Comparison of ENCODE assay signal across 8 cellular contexts in the genomic region with DNA sequence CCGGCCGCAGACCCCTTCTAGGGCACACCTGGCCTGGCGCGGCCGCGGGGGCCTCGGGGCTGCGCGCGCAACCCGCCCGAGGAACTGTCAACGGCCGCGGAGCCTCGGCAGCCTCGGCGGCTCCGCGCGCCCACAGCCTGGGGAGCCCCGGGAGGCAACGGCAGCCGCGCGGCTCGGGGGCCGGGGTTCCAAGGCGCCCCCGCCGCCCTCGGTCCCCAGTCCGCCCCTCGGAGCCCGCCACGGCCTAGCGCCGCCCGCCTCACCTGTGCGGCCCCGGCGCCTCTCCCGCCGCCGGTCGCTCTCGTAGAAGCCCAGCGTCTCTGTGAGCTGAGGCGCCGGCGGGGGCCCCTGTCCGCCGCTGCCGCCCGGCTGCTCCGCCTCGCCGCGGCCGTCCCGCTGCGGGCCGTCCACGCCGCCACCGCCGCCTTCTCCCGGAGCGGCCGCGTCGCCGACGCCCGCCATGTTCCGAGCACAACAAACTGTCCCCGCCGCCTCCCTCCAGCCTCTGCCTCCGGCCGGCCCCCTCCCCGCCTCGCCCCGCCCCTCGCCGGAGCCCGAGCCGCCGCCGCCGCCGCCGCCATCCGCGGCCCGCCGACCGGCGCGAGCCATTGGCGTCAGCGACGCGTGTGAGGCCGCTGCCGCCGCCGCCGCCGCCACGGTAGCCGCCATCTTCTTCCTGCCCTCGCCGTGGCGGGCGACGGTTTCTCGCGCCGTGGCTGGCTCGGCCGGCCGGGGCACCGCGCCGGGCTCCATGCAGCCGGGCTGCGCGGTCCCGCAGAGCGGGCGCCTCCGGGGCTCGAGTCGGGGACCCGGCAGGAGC. TPM values are rescaled to one million over a fixed set of nuclear protein-coding genes. Genes with fewer than 3 reads are reported as not detected.
DNase-seq lines count a peak whose midpoint lies in the region; ATAC-seq and TF ChIP-seq lines count a peak whose summit lies in the region.

A gene with protein sequence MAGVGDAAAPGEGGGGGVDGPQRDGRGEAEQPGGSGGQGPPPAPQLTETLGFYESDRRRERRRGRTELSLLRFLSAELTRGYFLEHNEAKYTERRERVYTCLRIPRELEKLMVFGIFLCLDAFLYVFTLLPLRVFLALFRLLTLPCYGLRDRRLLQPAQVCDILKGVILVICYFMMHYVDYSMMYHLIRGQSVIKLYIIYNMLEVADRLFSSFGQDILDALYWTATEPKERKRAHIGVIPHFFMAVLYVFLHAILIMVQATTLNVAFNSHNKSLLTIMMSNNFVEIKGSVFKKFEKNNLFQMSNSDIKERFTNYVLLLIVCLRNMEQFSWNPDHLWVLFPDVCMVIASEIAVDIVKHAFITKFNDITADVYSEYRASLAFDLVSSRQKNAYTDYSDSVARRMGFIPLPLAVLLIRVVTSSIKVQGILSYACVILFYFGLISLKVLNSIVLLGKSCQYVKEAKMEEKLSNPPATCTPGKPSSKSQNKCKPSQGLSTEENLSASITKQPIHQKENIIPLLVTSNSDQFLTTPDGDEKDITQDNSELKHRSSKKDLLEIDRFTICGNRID (minus strand): TSS at position 476 of the 820 bp plus-strand sequence. CDS start 14 bp downstream, at position 462.

- CTCF ChIA-PET in activated CD8-positive, alpha-beta T cell treated with anti-CD3 and anti-CD28 coated beads, Interleukin-2, amount 10 ng/mL, durations not matched to agents 7 days and 5 days (lab: Charles Lee): interaction anchor here (2.9 kb wide), 1 partner anchor 21 kb away, joined by 10 read pairs; no protein-coding TSS in a partner anchor

- H3K9me3 Mint-ChIP-seq in activated CD8-positive, alpha-beta T cell treated with anti-CD3 and anti-CD28 coated beads, Interleukin-2, amount 10 ng/mL, durations not matched to agents 7 days and 5 days (ENCODE audit: insufficient read depth): no peaks in the 10 kb centered on the region

- TF ChIP-seq CTCF in 22Rv1 (IDR thresholded peaks at IDR 0.05): no peak
- no peak for TF ChIP-seq CTCF in lower lobe of right lung (IDR thresholded peaks at IDR 0.05)

- no peaks in the 10 kb centered on the region for H3K27me3 Mint-ChIP-seq in activated CD8-positive, alpha-beta T cell treated with anti-CD3 and anti-CD28 coated beads, Interleukin-2, amount 10 ng/mL, durations not matched to agents 7 days and 5 days (ENCODE audit: low read depth)

- POLR2A ChIA-PET in activated CD8-positive, alpha-beta T cell treated with anti-CD3 and anti-CD28 coated beads, Interleukin-2, amount 10 ng/mL, durations not matched to agents 7 days and 5 days (lab: Charles Lee): interaction anchor here (0.6 to 1.7 kb wide), 4 partner anchors 9 to 155 kb away, joined by 3 to 6 read pairs (median 5); no protein-coding TSS in a partner anchor

- H3K27ac ChIP-seq in 22Rv1 (peak within 1 kb of the TSS; percentile 92), lower lobe of right lung (peak within 1 kb of the TSS; percentile 94)

- H3K27me3 ChIP-seq in lower lobe of right lung (ENCODE audit: low read depth): no peaks in the 10 kb centered on the region

- peak within 1 kb of the TSS; percentile 69 for H3K4me3 ChIP-seq in lower lobe of right lung

- intact Hi-C loops in lower lobe of right lung (cut with DNase I): no loop called here

- peaks cover 20% of the 10 kb centered on the region for H3K36me3 Mint-ChIP-seq in activated CD8-positive, alpha-beta T cell treated with anti-CD3 and anti-CD28 coated beads, Interleukin-2, amount 10 ng/mL, durations not matched to agents 7 days and 5 days (ENCODE audit: low read depth)

- H3K9me3 ChIP-seq in lower lobe of right lung: no peaks in the 10 kb centered on the region

- no peaks in the 10 kb centered on the region for H3K36me3 ChIP-seq in lower lobe of right lung

- peaks cover 48% of the 10 kb centered on the region for H3K4me1 Mint-ChIP-seq in activated CD8-positive, alpha-beta T cell treated with anti-CD3 and anti-CD28 coated beads, Interleukin-2, amount 10 ng/mL, durations not matched to agents 7 days and 5 days (ENCODE audit: low read depth)

- peaks cover 42% of the 10 kb centered on the region for H3K4me1 ChIP-seq in lower lobe of right lung

- peak within 1 kb of the TSS; percentile 95 for H3K27ac Mint-ChIP-seq in activated CD8-positive, alpha-beta T cell treated with anti-CD3 and anti-CD28 coated beads, Interleukin-2, amount 10 ng/mL, durations not matched to agents 7 days and 5 days

- H3K4me3 Mint-ChIP-seq in activated CD8-positive, alpha-beta T cell treated with anti-CD3 and anti-CD28 coated beads, Interleukin-2, amount 10 ng/mL, durations not matched to agents 7 days and 5 days: peak within 1 kb of the TSS; percentile 92

- ATAC-seq in GM18511 (IDR thresholded peaks at IDR 0.05; ENCODE audit: unreplicated experiment): peak; percentile 71
- peak; percentile 74 for ATAC-seq in HG02970 (IDR thresholded peaks at IDR 0.05; ENCODE audit: low FRiP score, unreplicated experiment)
- peak; percentile 77 for ATAC-seq in activated CD8-positive, alpha-beta T cell treated with anti-CD3 and anti-CD28 coated beads, Interleukin-2, amount 10 ng/mL, durations not matched to agents 7 days and 5 days
- peak; percentile 74 to 88 for ATAC-seq in lower lobe of right lung

- peak; percentile 54 for DNase-seq in NCI-H2227 treated with DMSO at 0.1 percent for 48 hours (lab: John Stamatoyannopoulos, UW)
- DNase-seq in activated CD8-positive, alpha-beta T cell treated with anti-CD3 and anti-CD28 coated beads, Interleukin-2, amount 10 ng/mL, durations not matched to agents 7 days and 5 days: peak; percentile 77
- peak; percentile 87 for DNase-seq in ecto neural progenitor cell (ENCODE audit: low spot score)
- peak; percentile 88 for DNase-seq in lower lobe of right lung
- peak; percentile 47 to 74 (median 59) for DNase-seq in stimulated activated CD4-positive, alpha-beta T cell treated with anti-CD3 and anti-CD28 coated beads, TNF-alpha, amount 100 ng/mL, for 4 hours (ENCODE audit: low read depth in 3 of 3)

RNA-seq across cellular contexts. Expression of the gene that starts here (rescaled TPM):
- total RNA-seq in activated CD8-positive, alpha-beta T cell treated with anti-CD3 and anti-CD28 coated beads, Interleukin-2, amount 10 ng/mL, durations not matched to agents 7 days and 5 days: 10 to 100 TPM; 31.9 to 34.3 TPM
- 72.8 TPM for total RNA-seq in lower lobe of right lung

Comparison
In these comparisons a context has a peak if more than half of its experiments do, and no peak if none do; other contexts are left out.
1. Peak in every context shown above with its lines: DNase-seq, ATAC-seq, H3K4me3 ChIP-seq and H3K27ac ChIP-seq.